ENCODE assay signal across 29 cellular contexts in the genomic region with DNA sequence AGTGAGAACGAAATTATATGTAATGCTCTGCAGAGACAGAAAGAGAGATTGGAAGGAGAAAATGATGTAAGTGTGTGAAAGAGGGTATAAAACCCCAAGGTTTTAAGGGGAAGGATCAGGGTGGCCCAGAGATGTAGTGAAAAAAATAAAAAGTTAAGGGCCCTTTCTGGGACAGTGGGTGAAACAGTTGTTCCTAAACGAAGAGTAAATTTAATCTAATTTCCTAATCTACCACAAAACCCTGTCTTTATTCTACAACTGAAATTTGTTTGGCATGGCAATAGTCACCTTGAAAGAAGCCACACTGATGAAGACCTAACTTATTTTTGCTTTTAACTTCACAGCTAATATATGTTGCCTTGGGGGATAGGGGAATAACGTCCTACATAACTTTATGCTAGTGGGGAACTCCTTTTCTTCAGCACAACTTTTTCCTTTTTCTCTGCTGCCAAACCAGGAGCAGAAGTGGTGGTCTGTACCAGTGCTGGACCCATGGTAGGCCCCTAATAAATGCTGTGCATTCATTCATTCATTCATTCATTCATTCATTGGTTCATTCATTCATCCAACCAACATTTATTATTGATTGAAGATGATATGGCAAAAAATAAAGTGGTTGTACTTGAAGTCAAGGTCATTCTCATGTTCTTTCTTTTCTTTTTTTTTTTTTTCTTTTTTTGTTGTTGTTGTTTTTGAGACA. TPM values are rescaled to one million over a fixed set of nuclear protein-coding genes. Genes with fewer than 3 reads are reported as not detected.
"Had no signal": no experiment of that assay in that cellular context is flagged by ENCODE, and none has a peak within 500 bp of the region (broad histone marks: within the 10 kb centered on the region; RNA-seq: fewer than 3 reads in every experiment).

No MANE protein-coding gene starts in this region.

- H3K9me3 Mint-ChIP-seq: activated naive CD4-positive, alpha-beta T cell treated with anti-CD3 and anti-CD28 coated beads, Interleukin-2, amount 50 U/mL, for 72 hours; activated T-helper 17 cell treated with anti-CD3 and anti-CD28 coated beads, Interleukin-2, amount 50 U/mL, for 72 hours; mesothelial cell of epicardium; naive B cell; stimulated activated naive B cell treated with anti-CD40 and anti-IgM and Interleukin-4, amounts not matched to agents 10 μg/mL and 1 μg/mL and 100 μg/mL, for 72 hours; T-cell had no signal

- H3K4me3 ChIP-seq: adrenal gland, body of pancreas, esophagus muscularis mucosa, heart left ventricle, ovary, prostate gland, sigmoid colon, tibial nerve had no signal

- H3K27me3 ChIP-seq: adrenal gland, body of pancreas, esophagus muscularis mucosa, foreskin keratinocyte, heart left ventricle, ovary, sigmoid colon, tibial nerve had no signal

- H3K36me3 ChIP-seq: ovary had no signal

- H3K27me3 Mint-ChIP-seq: activated T-helper 17 cell treated with anti-CD3 and anti-CD28 coated beads, Interleukin-2, amount 50 U/mL, for 72 hours; naive B cell; stimulated activated naive B cell treated with anti-CD40 and anti-IgM and Interleukin-4, amounts not matched to agents 10 μg/mL and 1 μg/mL and 100 μg/mL, for 72 hours; T-cell had no signal

- H3K4me3 Mint-ChIP-seq: activated T-helper 17 cell treated with anti-CD3 and anti-CD28 coated beads, Interleukin-2, amount 50 U/mL, for 72 hours; mesothelial cell of epicardium; naive B cell; stimulated activated naive B cell treated with anti-CD40 and anti-IgM and Interleukin-4, amounts not matched to agents 10 μg/mL and 1 μg/mL and 100 μg/mL, for 72 hours; T-cell had no signal

- H3K9me3 ChIP-seq: adrenal gland, body of pancreas, esophagus muscularis mucosa, heart left ventricle, ovary, prostate gland, sigmoid colon, tibial nerve had no signal

- H3K4me1 ChIP-seq: adrenal gland, body of pancreas, esophagus muscularis mucosa, foreskin keratinocyte, prostate gland, sigmoid colon, tibial nerve had no signal

- ATAC-seq: activated naive CD4-positive, alpha-beta T cell treated with anti-CD3 and anti-CD28 coated beads, Interleukin-2, amount 50 U/mL, for 72 hours; activated T-helper 17 cell treated with anti-CD3 and anti-CD28 coated beads, Interleukin-2, amount 50 U/mL, for 72 hours; body of pancreas; foreskin keratinocyte; heart left ventricle; stimulated activated naive B cell treated with anti-CD40 and anti-IgM and Interleukin-4, amounts not matched to agents 10 μg/mL and 1 μg/mL and 100 μg/mL, for 72 hours; T-cell had no signal

- H3K4me1 Mint-ChIP-seq: mesothelial cell of epicardium, naive B cell had no signal

- H3K27ac Mint-ChIP-seq: activated naive CD4-positive, alpha-beta T cell treated with anti-CD3 and anti-CD28 coated beads, Interleukin-2, amount 50 U/mL, for 72 hours; activated T-helper 17 cell treated with anti-CD3 and anti-CD28 coated beads, Interleukin-2, amount 50 U/mL, for 72 hours; mesothelial cell of epicardium; naive B cell; stimulated activated naive B cell treated with anti-CD40 and anti-IgM and Interleukin-4, amounts not matched to agents 10 μg/mL and 1 μg/mL and 100 μg/mL, for 72 hours; T-cell had no signal

- DNase-seq: activated CD4-positive, alpha-beta T cell treated with anti-CD3 and anti-CD28 coated beads for 4 hours; activated CD4-positive, alpha-beta T cell treated with anti-CD3 and anti-CD28 coated beads, Interleukin-2, amount 50 U/mL, for 48 hours; activated CD4-positive, CD25-positive, alpha-beta regulatory T cell; adrenal gland; aorta; body of pancreas; dermis blood vessel endothelial cell; effector CD4-positive, alpha-beta T cell; foreskin keratinocyte; heart left ventricle; hypothalamus; naive B cell; ovary; retina; sigmoid colon; small intestine; stimulated activated CD4-positive, alpha-beta T cell treated with anti-CD3 and anti-CD28 coated beads, Interleukin-1b, Interleukin-23, amount 100 ng/mL, for 48 hours; stimulated activated naive B cell treated with anti-CD40 and anti-IgM and Interleukin-4, amounts not matched to agents 10 μg/mL and 1 μg/mL and 100 μg/mL, for 72 hours; T-cell had no signal

- FAIRE-seq: colon, small intestine had no signal

- H3K27ac ChIP-seq: adrenal gland, body of pancreas, esophagus muscularis mucosa, foreskin keratinocyte, heart left ventricle, ovary, prostate gland, sigmoid colon, tibial nerve had no signal

RNA-seq across cellular contexts. Expression of a gene that starts 39.2 kb away (rescaled TPM):
- total RNA-seq: activated naive CD4-positive, alpha-beta T cell treated with anti-CD3 and anti-CD28 coated beads, Interleukin-2, amount 50 U/mL, for 72 hours; activated T-helper 17 cell treated with anti-CD3 and anti-CD28 coated beads, Interleukin-2, amount 50 U/mL, for 72 hours; dermis blood vessel endothelial cell; foreskin keratinocyte; kidney epithelial cell; lower leg skin; mesothelial cell of epicardium; T-cell had no signal
- polyA plus RNA-seq: foreskin keratinocyte, neural cell had no signal
